Comparison of ENCODE assay signal across 9 cellular contexts in the genomic region with DNA sequence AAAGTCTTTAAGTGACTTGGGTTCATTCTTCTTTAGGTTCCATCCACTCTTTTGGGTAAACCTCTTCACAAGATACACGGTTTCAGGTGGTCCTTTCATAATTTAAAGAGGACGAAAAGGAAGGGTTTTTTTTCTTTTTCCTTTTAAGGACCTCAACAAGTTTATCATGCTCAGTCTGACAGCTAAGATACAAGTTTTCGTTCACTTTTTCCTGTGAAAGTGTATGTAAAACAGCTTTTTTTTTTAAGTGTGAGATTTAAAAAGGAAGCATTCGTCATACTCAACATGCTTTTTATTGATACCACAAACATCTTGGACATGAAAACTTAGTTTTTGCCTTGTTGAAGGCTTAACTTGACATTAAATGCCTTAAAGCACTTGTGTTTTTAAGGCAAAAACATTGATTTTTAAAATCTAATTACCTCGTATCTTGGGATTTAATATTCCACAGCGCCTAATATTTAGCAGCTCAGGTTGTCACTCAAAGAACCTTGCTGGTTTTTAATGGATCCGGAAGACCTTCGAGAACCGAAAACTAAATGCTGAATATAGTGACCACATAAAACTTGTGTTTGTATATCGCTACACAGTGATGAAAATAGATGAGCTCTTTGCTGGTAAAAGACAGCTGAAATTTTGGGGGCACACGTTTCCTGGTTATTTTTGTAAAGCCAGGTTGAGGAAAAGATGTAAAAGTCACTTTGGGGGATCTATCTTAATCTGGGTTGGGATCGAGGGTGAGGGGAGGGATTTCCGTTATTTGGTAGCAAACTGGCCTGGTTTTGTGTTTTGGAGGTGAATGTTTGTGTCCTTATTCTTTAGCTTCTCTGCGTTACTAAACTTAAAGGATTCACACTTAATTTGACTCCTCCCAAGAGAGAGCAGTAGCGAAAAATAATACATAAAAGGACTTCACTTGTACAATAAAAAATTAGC. TPM values are rescaled to one million over a fixed set of nuclear protein-coding genes. Genes with fewer than 3 reads are reported as not detected.
A peak's percentile ranks its signal among the peaks of the same experiment; 100 is the strongest.
DNase-seq lines count a peak whose midpoint lies in the region; ATAC-seq, FAIRE-seq and TF ChIP-seq lines count a peak whose summit lies in the region.
"Had no signal": no experiment of that assay in that cellular context is flagged by ENCODE, and none has a peak within 500 bp of the region (broad histone marks: within the 10 kb centered on the region; RNA-seq: fewer than 3 reads in every experiment).

No MANE protein-coding gene starts in this region.

- DNase-seq in A549 (ENCODE audit: low read depth in 1 of 2, low spot score in 1 of 2) (no peak), mammary epithelial cell (no peak), NCI-H2029 (lab: John Stamatoyannopoulos, UW) (no peak), COLO829 (ENCODE audit: low spot score) (no peak), NCI-H2196 (lab: John Stamatoyannopoulos, UW; ENCODE audit: unreplicated experiment) (no peak)
- DNase-seq in stimulated activated CD4-positive, alpha-beta T cell treated with anti-CD3 and anti-CD28 coated beads, Interleukin-2, amount 100 ng/mL, for 24 hours = no peak
- DNase-seq: NCI-H345 had no signal

- POLR2A ChIA-PET in A549 (lab: Yijun Ruan, JAX) = interaction anchor here (0.6 to 1.1 kb wide), 3 partner anchors 20 to 72 kb away, joined by 3 to 6 read pairs (median 3); no protein-coding TSS in a partner anchor

- H3K27me3 ChIP-seq in HUES6 (ENCODE audit: control insufficient read depth, insufficient read depth, low read length) (no peaks in the 10 kb centered on the region), mammary epithelial cell (ENCODE audit: insufficient read depth, low read length) (no peaks in the 10 kb centered on the region), mucosa of stomach (ENCODE audit: control insufficient read depth, insufficient read depth, low read length) (no peaks in the 10 kb centered on the region)

- ATAC-seq in A549 = no peak

- intact Hi-C loops in mammary epithelial cell (cut with micrococcal nuclease) = loop anchor here (5.0 kb wide), 2 partner anchors 157 to 232 kb away; no protein-coding TSS in a partner anchor

- H3K79me2 ChIP-seq in mammary epithelial cell (ENCODE audit: insufficient read depth, low read length) = peaks cover 73% of the 10 kb centered on the region

- H3K36me3 ChIP-seq in HUES6 (ENCODE audit: control insufficient read depth, insufficient read depth, low read length) (peaks cover 42% of the 10 kb centered on the region), mammary epithelial cell (ENCODE audit: insufficient read depth, low read length) (peaks cover 2% of the 10 kb centered on the region), mucosa of stomach (ENCODE audit: control insufficient read depth, insufficient read depth, low read length) (no peaks in the 10 kb centered on the region)

- H3K4me2 ChIP-seq in A549 = peak overlapping the region; percentile 99
- H3K4me2 ChIP-seq in mammary epithelial cell (ENCODE audit: insufficient read depth, low read depth, low read length) = peak overlapping the region; percentile 72

- WGBS in A549 (ENCODE audit: missing lambda C conversion rate) = 4% methylated on average over 15 of the region's 15 CpGs
- under 1% methylated on average over 15 of the region's 15 CpGs for WGBS in mammary epithelial cell (ENCODE audit: low coverage, missing lambda C conversion rate)

- H3K4me1 ChIP-seq in A549 (peaks cover 30% of the 10 kb centered on the region), HUES6 (ENCODE audit: control insufficient read depth, insufficient read depth, low read length) (no peaks in the 10 kb centered on the region; the same call in 1 of the 2 replicates), mammary epithelial cell (ENCODE audit: insufficient read depth, low read length) (peaks cover 16% of the 10 kb centered on the region), mucosa of stomach (ENCODE audit: control insufficient read depth, insufficient read depth, low read length) (peaks cover 16% of the 10 kb centered on the region)

- TF ChIP-seq CTCF in A549 (IDR thresholded peaks at IDR 0.05) (no peak), mammary epithelial cell (conservative IDR thresholded peaks at IDR 0.05 in 1 of 2, IDR thresholded peaks at IDR 0.05 in 1 of 2; ENCODE audit: extremely low read depth in 1 of 2, insufficient read depth in 1 of 2, low read depth in 1 of 2, low read length in 2 of 2) (no peak)

- peak overlapping the region; percentile 32 to 99; a peak in 3 of 6 replicates for H3K27ac ChIP-seq in A549
- no peak overlapping the region for H3K27ac ChIP-seq in HUES6 (ENCODE audit: low read depth, low read length)
- H3K27ac ChIP-seq in mammary epithelial cell (ENCODE audit: insufficient read depth, low read depth, low read length) = peak overlapping the region; percentile 96

- peak overlapping the region; percentile 97 for H3K4me3 ChIP-seq in A549
- H3K4me3 ChIP-seq in HUES6 (ENCODE audit: low read depth, low read length) = peak overlapping the region; percentile 98
- H3K4me3 ChIP-seq in mammary epithelial cell (replicated peaks in 1 of 3; ENCODE audit: insufficient read depth in 1 of 3, low read depth in 2 of 3, low read length in 3 of 3) = peak overlapping the region; percentile 91 to 100 (median 98)
- peak overlapping the region; percentile 64 for H3K4me3 ChIP-seq in mucosa of stomach (ENCODE audit: low read length)

- H3K9me3 ChIP-seq in A549 = no peaks in the 10 kb centered on the region
- H3K9me3 ChIP-seq in HUES6 (ENCODE audit: control insufficient read depth, insufficient read depth, low read depth, low read length) = no peaks in the 10 kb centered on the region
- H3K9me3 ChIP-seq in mammary epithelial cell (replicated peaks; ENCODE audit: insufficient read depth, low read length) = no peaks in the 10 kb centered on the region
- H3K9me3 ChIP-seq in mucosa of stomach (ENCODE audit: control insufficient read depth, low read length) = no peaks in the 10 kb centered on the region

- FAIRE-seq in A549 (lab: Jason Lieb, UNC) = no peak

- peak overlapping the region; percentile 53 for H3K9ac ChIP-seq in HUES6 (ENCODE audit: low read length)
- peak overlapping the region; percentile 100 for H3K9ac ChIP-seq in mammary epithelial cell (ENCODE audit: insufficient read depth, low read length)
- H3K9ac ChIP-seq in mucosa of stomach (ENCODE audit: low read length) = peak overlapping the region; percentile 100

- no peak for TF ChIP-seq EP300 in A549 (IDR thresholded peaks at IDR 0.05)

- no peak overlapping the region for H2AFZ ChIP-seq in mammary epithelial cell (ENCODE audit: low read depth, low read length)

- TF ChIP-seq RAD21 in A549 (conservative IDR thresholded peaks at IDR 0.05 in 1 of 2, IDR thresholded peaks at IDR 0.05 in 1 of 2) = no peak

- no TSS peak for BruUV-seq in mammary epithelial cell (replicated peaks; lab: Mats Ljungman, UMichigan)

- CTCF ChIA-PET in A549 (lab: Yijun Ruan, JAX) (interaction anchor here (0.7 to 2.7 kb wide), 6 partner anchors 13 to 254 kb away, joined by 3 to 11 read pairs (median 3); partner anchors contain the start of gene RAB30), mammary epithelial cell (lab: Charles Lee; ENCODE audit: low non-redundant PET) (interaction anchor here (0.7 kb wide), 1 partner anchor 36 kb away, joined by 3 read pairs; no protein-coding TSS in a partner anchor)

- in situ Hi-C loops in mammary epithelial cell (cut with MboI; ENCODE audit: low sequenced_read_pairs in 2 of 2) = no loop called here

- no peak for TF ChIP-seq POLR2A in A549 (IDR thresholded peaks at IDR 0.05; ENCODE audit: low read length)

- peaks cover 11% of the 10 kb centered on the region for H4K20me1 ChIP-seq in mammary epithelial cell (ENCODE audit: insufficient read depth, low read length)

- dilution Hi-C loops in mammary epithelial cell (cut with HindIII; ENCODE audit: low sequenced_read_pairs) = loop anchor here (5.0 kb wide), 1 partner anchor 87 kb away; the partner anchor contains the start of gene RAB30

TF ChIP-seq in A549, 52 proteins besides CTCF, POLR2A, EP300 and RAD21 (continues in another document):
- TF ChIP-seq POLR2AphosphoS2 (conservative IDR thresholded peaks at IDR 0.05; ENCODE audit: low read length) (no peak), RARB (CRISPR knock-in tag; IDR thresholded peaks at IDR 0.05) (no peak), BHLHE40 (IDR thresholded peaks at IDR 0.05; ENCODE audit: low read depth, low read length) (no peak), EHF (CRISPR knock-in tag; IDR thresholded peaks at IDR 0.05) (no peak), MAZ (IDR thresholded peaks at IDR 0.05; ENCODE audit: borderline replicate concordance, low read depth, low read length) (no peak)

RNA-seq across cellular contexts. Expression of gene PCF11, which starts 2.3 kb away (rescaled TPM):
- polyA plus RNA-seq in A549 (2011; rRNA removed) (41.1 and 42.3 TPM in 2 replicates), A549 (2017; fragmentation: RNase III; extraction: RNeasy Plus Mini Kit Qiagen cat#74134 plus additional on column Dnase treatment) (24.7 to 28.7 TPM (median 25.2 TPM) in 3 replicates), mammary epithelial cell (16.4 TPM)
- polyA plus RNA-seq in A549 (2012; cell fraction: cytosol; rRNA removed) = 15.7 and 17.1 TPM in 2 replicates
- 33.1 and 54.1 TPM in 2 replicates for polyA plus RNA-seq in A549 (2012; cell fraction: nucleus; rRNA removed)
- polyA minus RNA-seq in A549 (2011; rRNA and poly(A)+ RNA removed) = 32.9 and 37.8 TPM in 2 replicates
- 10 to 100 TPM; 36.3 to 42.9 TPM for total RNA-seq in mammary epithelial cell
- 12.3 TPM for polyA minus RNA-seq in mammary epithelial cell

RNA-seq across cellular contexts. Expression of gene ANKRD42, which starts 34.3 kb away (rescaled TPM):
- polyA plus RNA-seq in A549 (2011; rRNA removed) (10.9 and 13.2 TPM in 2 replicates), A549 (2017; fragmentation: RNase III; extraction: RNeasy Plus Mini Kit Qiagen cat#74134 plus additional on column Dnase treatment) (9.1 to 11.0 TPM (median 10.9 TPM) in 3 replicates), mammary epithelial cell (3.6 TPM)
- 5.0 and 5.2 TPM in 2 replicates for polyA plus RNA-seq in A549 (2012; cell fraction: cytosol; rRNA removed)
- polyA plus RNA-seq in A549 (2012; cell fraction: nucleus; rRNA removed) = 3.0 and 4.4 TPM in 2 replicates
- 7.1 and 8.5 TPM in 2 replicates for polyA minus RNA-seq in A549 (2011; rRNA and poly(A)+ RNA removed)
- total RNA-seq in mammary epithelial cell = 10 to 100 TPM in 1 of 2 donors, 1 to 10 TPM in 1; 9.6 to 11.5 TPM
- polyA minus RNA-seq in mammary epithelial cell = 1.8 TPM
